In genomic region chr1:173869108-173869359, GRCh38 we compare ENCODE assay signal across 1 cellular context.
TF ChIP-seq lines count a peak whose summit lies in the region.

No MANE protein-coding gene starts in this region.

TF ChIP-seq in H1, 55 proteins besides CTCF, POLR2A, EP300 and RAD21:
- TF ChIP-seq SAP30 (IDR thresholded peaks at IDR 0.05; ENCODE audit: insufficient read depth, insufficient replicate concordance, low read length): no peak
- no peak for TF ChIP-seq CHD1 (IDR thresholded peaks at IDR 0.05; ENCODE audit: low read depth, low read length)
